ENCODE assay signal across 9 cellular contexts in the genomic region with DNA sequence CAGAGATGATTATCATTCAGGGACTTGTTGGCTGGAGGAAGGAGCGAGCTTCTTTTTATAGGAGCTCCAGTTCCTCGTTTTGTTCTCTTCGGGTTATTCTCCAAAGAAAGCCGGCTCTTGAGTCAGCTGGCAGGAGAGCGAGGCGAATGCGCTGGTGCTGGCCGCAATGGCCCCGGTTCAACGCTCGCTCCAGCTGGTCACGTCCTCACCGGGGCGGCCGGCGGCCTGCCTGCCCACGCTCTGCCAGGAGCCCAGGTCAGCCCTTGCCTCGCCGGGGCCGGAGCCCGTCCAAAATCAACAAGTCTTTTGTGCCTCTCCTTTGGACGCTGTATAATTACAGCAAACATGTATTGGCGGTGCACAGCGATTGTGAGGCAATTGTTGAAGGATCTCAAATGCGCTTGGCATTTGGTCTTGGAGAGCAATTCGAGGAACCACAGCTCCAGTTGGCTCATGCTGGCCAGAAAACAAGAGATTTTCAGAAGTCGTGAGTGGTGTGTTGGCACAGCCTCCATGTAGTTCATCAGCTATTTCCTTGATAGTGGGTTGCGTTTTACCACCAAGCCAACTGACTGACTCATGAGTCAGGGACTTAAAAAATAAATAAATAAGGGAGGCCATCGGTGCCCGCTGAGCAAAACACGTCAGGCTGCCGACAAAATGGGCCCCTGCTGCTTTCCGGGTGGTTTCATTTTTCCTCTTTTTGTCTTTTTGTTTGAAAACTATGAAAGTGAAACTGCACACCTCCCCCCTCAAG.
DNase-seq lines count a peak whose midpoint lies in the region; ATAC-seq, FAIRE-seq and TF ChIP-seq lines count a peak whose summit lies in the region.
"Had no signal": no experiment of that assay in that cellular context is flagged by ENCODE, and none has a peak within 500 bp of the region (broad histone marks: within the 10 kb centered on the region; RNA-seq: fewer than 3 reads in every experiment).

No MANE protein-coding gene starts in this region.

- no peaks in the 10 kb centered on the region for H3K79me2 ChIP-seq in H1 (ENCODE audit: control insufficient read depth in 1 of 2, insufficient read depth in 2 of 2, low read length in 2 of 2)

- H3K27ac ChIP-seq in H1 (ENCODE audit: low read depth, low read length) = no peak overlapping the region

- no peak overlapping the region for H3K4me3 ChIP-seq in AG04449 (ENCODE audit: low read depth, low read length)
- no peak overlapping the region for H3K4me3 ChIP-seq in H1 (ENCODE audit: extremely low read depth in 1 of 4, insufficient read depth in 2 of 4, low read depth in 3 of 4, low read length in 4 of 4)

- peak; percentile 76 for DNase-seq in AG04449 (ENCODE audit: low read depth, low spot score)
- peak; percentile 95 for DNase-seq in HS-5 (ENCODE audit: low read depth)
- DNase-seq in T-helper 17 cell = no peak
- no peak for DNase-seq in H1 (ENCODE audit: low read depth in 1 of 2, low spot score in 2 of 2)
- peak in 6 of 10 donors; percentile 10 to 65 (median 24) for DNase-seq in naive thymus-derived CD8-positive, alpha-beta T cell
- no peak for DNase-seq in GM10248 (ENCODE audit: extremely low spot score)

- H3K36me3 Mint-ChIP-seq in T-helper 17 cell (ENCODE audit: low read depth) = no peaks in the 10 kb centered on the region
- no peaks in the 10 kb centered on the region for H3K36me3 Mint-ChIP-seq in naive thymus-derived CD8-positive, alpha-beta T cell

- no peak overlapping the region for H3K27ac Mint-ChIP-seq in T-helper 17 cell
- peak overlapping the region in 7 of 10 donors; percentile 41 to 87 (median 71) for H3K27ac Mint-ChIP-seq in naive thymus-derived CD8-positive, alpha-beta T cell

- H3K36me3 ChIP-seq in H1 (ENCODE audit: control insufficient read depth in 2 of 4, insufficient read depth in 4 of 4, low read length in 3 of 4) = no peaks in the 10 kb centered on the region

- H2AK5ac ChIP-seq in H1 (ENCODE audit: low read depth, low read length) = no peak overlapping the region

- no peak overlapping the region for H4K8ac ChIP-seq in H1 (ENCODE audit: extremely low read depth, insufficient read depth, low read length)

- peak overlapping the region; percentile 48; the same call in 1 of the 2 replicates for H3K18ac ChIP-seq in H1 (ENCODE audit: extremely low read depth, low read length)

- H2BK5ac ChIP-seq in H1 (ENCODE audit: low read depth, low read length) = no peak overlapping the region

- TF ChIP-seq POLR2A in H1 (IDR thresholded peaks at IDR 0.05; ENCODE audit: control extremely low read depth in 1 of 2, low read depth in 2 of 2, low read length in 2 of 2) = no peak

- H3K9me3 Mint-ChIP-seq in naive thymus-derived CD8-positive, alpha-beta T cell = no peaks in the 10 kb centered on the region

- no peak overlapping the region for H4K5ac ChIP-seq in H1 (ENCODE audit: insufficient read length, low read depth, low read length)

- no peak overlapping the region for H2AFZ ChIP-seq in H1 (ENCODE audit: low read length)

- H3K4me2 ChIP-seq in H1 (ENCODE audit: insufficient read depth in 1 of 2, low read depth in 2 of 2, low read length in 2 of 2) = no peak overlapping the region

- no peak overlapping the region for H2BK12ac ChIP-seq in H1 (ENCODE audit: low read depth, low read length)

- H3K23me2 ChIP-seq in H1 (ENCODE audit: low read depth, low read length) = no peaks in the 10 kb centered on the region; the same call in 1 of the 2 replicates

- no peak overlapping the region for H3K9ac ChIP-seq in H1 (replicated peaks in 1 of 4; ENCODE audit: extremely low read depth in 1 of 4, low read depth in 3 of 4, low read length in 3 of 4)

- H3K4me3 Mint-ChIP-seq in T-helper 17 cell = peak overlapping the region; percentile 49
- peak overlapping the region; percentile 72 to 86 (median 83) for H3K4me3 Mint-ChIP-seq in naive thymus-derived CD8-positive, alpha-beta T cell

- no peaks in the 10 kb centered on the region for H3K79me1 ChIP-seq in H1 (ENCODE audit: low read depth, low read length)

- H3K4me1 ChIP-seq in H1 (replicated peaks in 1 of 4; ENCODE audit: control insufficient read depth in 3 of 4, insufficient read depth in 4 of 4, low read length in 3 of 4) = no peaks in the 10 kb centered on the region

- H3K23ac ChIP-seq in H1 (ENCODE audit: insufficient read length) = no peak overlapping the region

- no peak for TF ChIP-seq EP300 in H1 (IDR thresholded peaks at IDR 0.05; ENCODE audit: borderline replicate concordance in 1 of 2, low read depth in 2 of 2, low read length in 2 of 2)

- peaks cover 23% of the 10 kb centered on the region for H3K27me3 Mint-ChIP-seq in T-helper 17 cell
- peaks cover 3 to 13% (median 9%) of the 10 kb centered on the region in 5 donors for H3K27me3 Mint-ChIP-seq in naive thymus-derived CD8-positive, alpha-beta T cell

- no peak for FAIRE-seq in H1 (lab: Jason Lieb, UNC)
- FAIRE-seq: GM18507 had no signal

- no peak overlapping the region for H3K4ac ChIP-seq in H1 (replicated peaks; ENCODE audit: insufficient read length, low read depth, low read length)

- peak; percentile 68 for ATAC-seq in T-helper 17 cell
- peak; percentile 67 to 75 for ATAC-seq in naive thymus-derived CD8-positive, alpha-beta T cell
- no peak for ATAC-seq in GM21381 (IDR thresholded peaks at IDR 0.05; ENCODE audit: unreplicated experiment)
- ATAC-seq in GM21367 (IDR thresholded peaks at IDR 0.05; ENCODE audit: unreplicated experiment) = no peak

- H4K91ac ChIP-seq in H1 (replicated peaks; ENCODE audit: insufficient read length, low read length) = no peak overlapping the region

- TF ChIP-seq RAD21 in H1 (IDR thresholded peaks at IDR 0.05 in 1 of 2, conservative IDR thresholded peaks at IDR 0.05 in 1 of 2; ENCODE audit: low read depth in 2 of 2, low read length in 2 of 2) = no peak

- no peak for TF ChIP-seq CTCF in AG04449 (IDR thresholded peaks at IDR 0.05; ENCODE audit: insufficient read depth, low read length, missing control alignments)
- no peak for TF ChIP-seq CTCF in H1 (IDR thresholded peaks at IDR 0.05; ENCODE audit: control extremely low read depth in 1 of 3, insufficient read depth in 1 of 3, low read depth in 1 of 3, low read length in 3 of 3)
- no peak for TF ChIP-seq CTCF in GM10248 (IDR thresholded peaks at IDR 0.05; ENCODE audit: control extremely low read depth, extremely low read depth, low read depth, missing control alignments)

- no peaks in the 10 kb centered on the region for H3K27me3 ChIP-seq in H1 (replicated peaks in 1 of 4; ENCODE audit: control insufficient read depth in 3 of 4, extremely low read depth in 1 of 4, insufficient read depth in 3 of 4, low read length in 3 of 4)

- CTCF ChIA-PET in AG04449 (lab: Yijun Ruan, JAX) (interaction anchor here (1.2 to 8.1 kb wide), 5 partner anchors 9 to 995 kb away, joined by 5 to 51 read pairs (median 9); no protein-coding TSS in a partner anchor), H1 (lab: Charles Lee; ENCODE audit: partially characterized antibody) (interaction anchor here (1.3 to 9.8 kb wide), 3 partner anchors 9 to 38 kb away, joined by 3 to 81 read pairs (median 5); no protein-coding TSS in a partner anchor), GM10248 (lab: Yijun Ruan, JAX) (interaction anchor here (1.7 to 19.8 kb wide), 5 partner anchors 8 to 18 kb away, joined by 5 to 285 read pairs (median 6); no protein-coding TSS in a partner anchor)

- 93% methylated on average over 33 of the region's 33 CpGs; no CpG with 5 or more reads in 1 of the 2 experiments for WGBS in H1 (ENCODE audit: extremely low coverage in 1 of 2, insufficient coverage in 1 of 2, insufficient read length in 1 of 2, insufficient replicate concordance in 2 of 2, low coverage in 1 of 2, low lambda C conversion rate in 2 of 2, missing lambda C conversion rate in 1 of 2), 2 experiments

- H3K4me1 Mint-ChIP-seq in T-helper 17 cell = peaks cover 27% of the 10 kb centered on the region
- H3K4me1 Mint-ChIP-seq in naive thymus-derived CD8-positive, alpha-beta T cell = peaks cover 21 to 50% (median 41%) of the 10 kb centered on the region in 4 donors

- H3K14ac ChIP-seq in H1 (ENCODE audit: insufficient read length) = no peak overlapping the region

- POLR2A ChIA-PET in AG04449 (lab: Yijun Ruan, JAX) (interaction anchor here (0.9 kb wide), 1 partner anchor 375 kb away, joined by 3 read pairs; no protein-coding TSS in a partner anchor), H1 (lab: Charles Lee; ENCODE audit: partially characterized antibody) (no interaction called here), GM10248 (lab: Yijun Ruan, JAX) (no interaction called here)
- POLR2A ChIA-PET in naive thymus-derived CD8-positive, alpha-beta T cell (lab: Charles Lee) = interaction anchor here (0.5 to 1.2 kb wide), 3 partner anchors 62 to 712 kb away, joined by 3 to 5 read pairs (median 4); partner anchors contain the start of gene TLE3

- H3K56ac ChIP-seq in H1 (replicated peaks; ENCODE audit: insufficient read length, low read depth, low read length) = no peak overlapping the region

- no peak overlapping the region for H2BK20ac ChIP-seq in H1 (ENCODE audit: low read length)

- no peaks in the 10 kb centered on the region for H3K9me3 ChIP-seq in T-helper 17 cell (ENCODE audit: control insufficient read depth, low read length, poor library complexity, severe bottlenecking)
- no peaks in the 10 kb centered on the region for H3K9me3 ChIP-seq in H1 (ENCODE audit: insufficient read depth in 2 of 2, low read depth in 1 of 2, low read length in 1 of 2)

- no peak overlapping the region for H2BK15ac ChIP-seq in H1 (ENCODE audit: low read length)

- no peaks in the 10 kb centered on the region for H4K20me1 ChIP-seq in H1 (replicated peaks in 1 of 2; ENCODE audit: control insufficient read depth in 1 of 2, insufficient read depth in 2 of 2, low read length in 2 of 2)

- no peak overlapping the region for H2BK120ac ChIP-seq in H1 (replicated peaks; ENCODE audit: low read depth, low read length)

TF ChIP-seq in H1, 55 proteins besides CTCF, POLR2A, EP300 and RAD21:
- no peak for TF ChIP-seq ZNF274 (IDR thresholded peaks at IDR 0.05; ENCODE audit: borderline replicate concordance, extremely low read depth, low read length)
- no peak for TF ChIP-seq KDM5A (IDR thresholded peaks at IDR 0.05; ENCODE audit: low read length)
- no peak for TF ChIP-seq NRF1 (IDR thresholded peaks at IDR 0.05; ENCODE audit: low read depth, low read length)
- no peak for TF ChIP-seq HDAC6 (IDR thresholded peaks at IDR 0.05; ENCODE audit: low read depth, low read length)
- no peak for TF ChIP-seq SP2 (IDR thresholded peaks at IDR 0.05; ENCODE audit: low read length)
- TF ChIP-seq EGR1 (IDR thresholded peaks at IDR 0.05; ENCODE audit: borderline replicate concordance, low read depth, low read length) = no peak
- no peak for TF ChIP-seq RNF2 (IDR thresholded peaks at IDR 0.05; ENCODE audit: borderline replicate concordance, low read depth, low read length, missing control alignments, poor library complexity, severe bottlenecking)
- TF ChIP-seq SUZ12 (IDR thresholded peaks at IDR 0.05; ENCODE audit: low read length) = no peak
- TF ChIP-seq FOSL1 (IDR thresholded peaks at IDR 0.05; ENCODE audit: insufficient read depth, low read depth, low read length) = no peak
- TF ChIP-seq MAFK (IDR thresholded peaks at IDR 0.05; ENCODE audit: low read depth, low read length) = no peak
- TF ChIP-seq TBP (IDR thresholded peaks at IDR 0.05; ENCODE audit: low read depth, low read length) = no peak
- no peak for TF ChIP-seq SP1 (IDR thresholded peaks at IDR 0.05; ENCODE audit: low read depth, low read length)
- no peak for TF ChIP-seq TEAD4 (IDR thresholded peaks at IDR 0.05; ENCODE audit: low read depth, low read length)

Comparison
In these comparisons a context has a peak if more than half of its experiments do, and no peak if none do; other contexts are left out.
1. DNase-seq: peak in AG04449 (single experiment), HS-5 (single experiment) and naive thymus-derived CD8-positive, alpha-beta T cell (6 of 10); none in T-helper 17 cell (0 of 3), H1 (0 of 2) and GM10248 (single experiment).
2. ATAC-seq: peak in T-helper 17 cell (single experiment) and naive thymus-derived CD8-positive, alpha-beta T cell (2 of 2); none in GM21381 (single experiment) and GM21367 (single experiment).
3. POLR2A ChIA-PET loops: an anchor here in AG04449 (0.9 kb wide) and naive thymus-derived CD8-positive, alpha-beta T cell (0.5 to 1.2 kb wide); none called in H1 and GM10248.